Comparison of ENCODE assay signal across 20 cellular contexts in genomic region chr1:177306019-177306415, GRCh38.
A peak's percentile ranks its signal among the peaks of the same experiment; 100 is the strongest.
DNase-seq lines count a peak whose midpoint lies in the region; ATAC-seq and TF ChIP-seq lines count a peak whose summit lies in the region.
"Had no signal": no experiment of that assay in that cellular context is flagged by ENCODE, and none has a peak within 500 bp of the region (broad histone marks: within the 10 kb centered on the region; RNA-seq: fewer than 3 reads in every experiment).

No MANE protein-coding gene starts in this region.

- POLR2A ChIA-PET in HEK293T (lab: Yijun Ruan, JAX), result no interaction called here

- no peak for ATAC-seq in activated CD8-positive, alpha-beta memory T cell treated with anti-CD3 and anti-CD28 coated beads, Interleukin-2, amount 10 ng/mL, durations not matched to agents 7 days and 5 days
- ATAC-seq: Panc1 had no signal

- CTCF ChIA-PET in HEK293T (lab: Yijun Ruan, JAX), result interaction anchor here (1.1 kb wide), 1 partner anchor 49 kb away, joined by 3 read pairs; no protein-coding TSS in a partner anchor
- CTCF ChIA-PET in activated CD8-positive, alpha-beta memory T cell treated with anti-CD3 and anti-CD28 coated beads, Interleukin-2, amount 10 ng/mL, durations not matched to agents 7 days and 5 days (lab: Charles Lee), result no interaction called here

- H3K36me3 ChIP-seq in colonic mucosa, result no peaks in the 10 kb centered on the region

- H3K9me3 Mint-ChIP-seq in activated CD8-positive, alpha-beta memory T cell treated with anti-CD3 and anti-CD28 coated beads, Interleukin-2, amount 10 ng/mL, durations not matched to agents 7 days and 5 days (ENCODE audit: low read depth), result peaks cover 3% of the 10 kb centered on the region

- no peak overlapping the region for H3K27ac Mint-ChIP-seq in activated CD8-positive, alpha-beta memory T cell treated with anti-CD3 and anti-CD28 coated beads, Interleukin-2, amount 10 ng/mL, durations not matched to agents 7 days and 5 days
- H3K27ac Mint-ChIP-seq: CD4-positive, alpha-beta memory T cell had no signal

- H3K27ac ChIP-seq in dorsolateral prefrontal cortex, result peak overlapping the region in 58 of 59 donors; percentile 10 to 99 (median 95)
- H3K27ac ChIP-seq in colonic mucosa, result no peak overlapping the region

- no peak overlapping the region for H3K9ac ChIP-seq in colonic mucosa (ENCODE audit: low read depth in 2 of 2, low read length in 2 of 2)

- H3K4me1 ChIP-seq in colonic mucosa, result no peaks in the 10 kb centered on the region

- intact Hi-C loops in dorsolateral prefrontal cortex (cut with DNase I), result no loop called here
- intact Hi-C loops in colonic mucosa (cut with DNase I), result no loop called here

- TF ChIP-seq CTCF in dorsolateral prefrontal cortex (IDR thresholded peaks at IDR 0.05 in 54 of 56, conservative IDR thresholded peaks at IDR 0.05 in 2 of 56; ENCODE audit: low read depth in 1 of 56, partially characterized antibody in 56 of 56) (no peak), colonic mucosa (IDR thresholded peaks at IDR 0.05) (no peak)

- H3K4me1 Mint-ChIP-seq in activated CD8-positive, alpha-beta memory T cell treated with anti-CD3 and anti-CD28 coated beads, Interleukin-2, amount 10 ng/mL, durations not matched to agents 7 days and 5 days, result no peaks in the 10 kb centered on the region
- H3K4me1 Mint-ChIP-seq: CD4-positive, alpha-beta memory T cell had no signal

- H3K27me3 Mint-ChIP-seq in activated CD8-positive, alpha-beta memory T cell treated with anti-CD3 and anti-CD28 coated beads, Interleukin-2, amount 10 ng/mL, durations not matched to agents 7 days and 5 days, result no peaks in the 10 kb centered on the region

- H3K36me3 Mint-ChIP-seq in activated CD8-positive, alpha-beta memory T cell treated with anti-CD3 and anti-CD28 coated beads, Interleukin-2, amount 10 ng/mL, durations not matched to agents 7 days and 5 days, result no peaks in the 10 kb centered on the region
- H3K36me3 Mint-ChIP-seq: CD4-positive, alpha-beta memory T cell had no signal

- no peaks in the 10 kb centered on the region for H3K9me3 ChIP-seq in colonic mucosa

- H3K27me3 ChIP-seq in dorsolateral prefrontal cortex (no peaks in the 10 kb centered on the region), colonic mucosa (no peaks in the 10 kb centered on the region)

- H3K4me3 Mint-ChIP-seq in activated CD8-positive, alpha-beta memory T cell treated with anti-CD3 and anti-CD28 coated beads, Interleukin-2, amount 10 ng/mL, durations not matched to agents 7 days and 5 days, result no peak overlapping the region
- H3K4me3 Mint-ChIP-seq: CD4-positive, alpha-beta memory T cell had no signal

- DNase-seq in dorsolateral prefrontal cortex (no peak), midbrain (lab: John Stamatoyannopoulos, UW) (peak; percentile 51), retina (peak; percentile 23), HEK293T (ENCODE audit: extremely low spot score) (no peak), NCI-H1048 (lab: John Stamatoyannopoulos, UW) (no peak), colonic mucosa (no peak)
- no peak for DNase-seq in activated CD8-positive, alpha-beta memory T cell treated with anti-CD3 and anti-CD28 coated beads, Interleukin-2, amount 10 ng/mL, durations not matched to agents 7 days and 5 days
- DNase-seq: CD4-positive, alpha-beta memory T cell; COR-L47; HCEC 1CT; IMR-90; KG1; MM.1S; NCI-H1417; NCI-H1694; NCI-H2029 treated with DMSO at 0.1 percent for 48 hours; NCI-H2227 treated with DMSO at 0.1 percent for 48 hours; NCI-H526 treated with DMSO at 0.1 percent for 48 hours; SHP77 had no signal

- H3K4me3 ChIP-seq in dorsolateral prefrontal cortex (no peak overlapping the region), colonic mucosa (no peak overlapping the region)

TF ChIP-seq in HEK293T, 16 proteins besides CTCF, POLR2A, EP300 and RAD21:
- TF ChIP-seq TARDBP (IDR thresholded peaks at IDR 0.05), result no peak
- no peak for TF ChIP-seq NFRKB (IDR thresholded peaks at IDR 0.05)
- no peak for TF ChIP-seq HDGF (IDR thresholded peaks at IDR 0.05; ENCODE audit: borderline replicate concordance)
TF ChIP-seq in HEK293T: peak in this region for 0.

Comparison
In these comparisons a context has a peak if more than half of its experiments do, and no peak if none do; other contexts are left out.
1. DNase-seq: peak in midbrain (single experiment) and retina (single experiment); none in dorsolateral prefrontal cortex (0 of 10), HEK293T (single experiment), activated CD8-positive, alpha-beta memory T cell treated with anti-CD3 and anti-CD28 coated beads, Interleukin-2, amount 10 ng/mL, durations not matched to agents 7 days and 5 days (single experiment), NCI-H1048 (single experiment) and colonic mucosa (single experiment).